In the genomic region with DNA sequence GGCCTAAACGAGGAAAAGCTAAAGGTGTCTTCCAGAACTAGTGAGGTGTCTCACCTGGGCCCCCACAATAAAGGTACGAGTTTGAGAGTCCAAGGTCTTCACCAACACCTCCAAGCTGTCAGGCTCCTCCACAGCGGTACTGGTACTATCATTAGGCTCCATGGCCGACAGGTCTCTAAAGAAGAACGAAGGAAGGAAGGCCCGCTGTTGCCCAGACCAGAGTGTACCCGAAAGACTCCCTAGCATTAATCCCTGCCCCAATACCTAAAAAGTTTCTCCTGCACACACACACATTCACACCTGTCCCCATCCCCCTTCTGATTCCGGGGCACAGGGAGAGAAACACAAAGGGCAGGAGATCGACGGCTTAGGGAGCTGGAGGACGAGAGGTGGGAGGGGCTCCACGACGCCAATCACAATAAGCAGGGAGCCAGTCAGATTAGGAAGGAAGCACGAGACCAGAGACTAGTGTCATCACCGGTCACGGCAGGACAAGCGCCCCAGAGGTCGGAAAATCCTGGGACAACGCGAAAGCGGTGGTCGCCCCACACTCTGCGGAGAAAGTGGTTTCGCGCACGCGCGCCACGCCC, we compare ENCODE assay signal across 1 cellular context.
TF ChIP-seq lines count a peak whose summit lies in the region.

No MANE protein-coding gene starts in this region.

TF ChIP-seq in K562, 482 proteins besides CTCF, POLR2A, EP300 and RAD21 (continued from another document and continues in another):
- TF ChIP-seq ZBTB8A (IDR thresholded peaks at IDR 0.05; ENCODE audit: partially characterized antibody) (no peak), TGIF2 (CRISPR knock-in tag; IDR thresholded peaks at IDR 0.05) (no peak), LEF1 (IDR thresholded peaks at IDR 0.05) (peak; percentile 53; the same call in 1 of the 2 replicates), THRAP3 (IDR thresholded peaks at IDR 0.05; ENCODE audit: borderline replicate concordance) (no peak), ZBTB17 (CRISPR knock-in tag; IDR thresholded peaks at IDR 0.05) (no peak), MTA2 (IDR thresholded peaks at IDR 0.05; ENCODE audit: low read depth) (no peak), JUN (IDR thresholded peaks at IDR 0.05; ENCODE audit: borderline replicate concordance, low read depth, low read length) (no peak; the same call in 1 of the 2 replicates), JUN (CRISPR knock-in tag; IDR thresholded peaks at IDR 0.05; ENCODE audit: borderline replicate concordance) (no peak), ZFP30 (CRISPR knock-in tag; IDR thresholded peaks at IDR 0.05; ENCODE audit: borderline replicate concordance) (no peak), ZNF766 (CRISPR knock-in tag; conservative IDR thresholded peaks at IDR 0.05) (no peak), DACH1 (IDR thresholded peaks at IDR 0.05; ENCODE audit: partially characterized antibody) (no peak), ARHGAP35 (IDR thresholded peaks at IDR 0.05; ENCODE audit: partially characterized antibody) (no peak), ZNF316 (IDR thresholded peaks at IDR 0.05) (no peak), ELF1 (tag; IDR thresholded peaks at IDR 0.05) (no peak), BHLHE40 (IDR thresholded peaks at IDR 0.05; ENCODE audit: low read length) (peak; percentile 99), YY1 (IDR thresholded peaks at IDR 0.05; ENCODE audit: borderline replicate concordance in 1 of 3, control insufficient read depth in 1 of 3, extremely low read depth in 1 of 3, insufficient read depth in 3 of 3, insufficient read length in 1 of 3, insufficient replicate concordance in 2 of 3, low read depth in 1 of 3, low read length in 2 of 3) (peak in 1 of 3 experiments; percentile 24), HMGN3 (IDR thresholded peaks at IDR 0.05; ENCODE audit: borderline replicate concordance, extremely low read depth, insufficient read length, low read depth, low read length) (no peak), IRF2 (CRISPR knock-in tag; IDR thresholded peaks at IDR 0.05) (no peak), RFX1 (IDR thresholded peaks at IDR 0.05) (no peak), SAFB (IDR thresholded peaks at IDR 0.05; ENCODE audit: borderline replicate concordance, low read depth, low read length) (no peak), ZNF41 (CRISPR knock-in tag; conservative IDR thresholded peaks at IDR 0.05) (no peak), SREBF2 (CRISPR knock-in tag; IDR thresholded peaks at IDR 0.05) (no peak), FOXK2 (conservative IDR thresholded peaks at IDR 0.05 in 1 of 2, IDR thresholded peaks at IDR 0.05 in 1 of 2; ENCODE audit: low read depth in 2 of 2) (peak; percentile 84 to 85), SAP30 (IDR thresholded peaks at IDR 0.05; ENCODE audit: borderline replicate concordance, insufficient read depth, low read depth, low read length, poor library complexity, severe bottlenecking) (peak; percentile 93), HDGF (IDR thresholded peaks at IDR 0.05) (0 out of 2 replicates have a peak, but pooled peaks have one; percentile 72), HDAC8 (tag; IDR thresholded peaks at IDR 0.05) (peak; percentile 61; the same call in 1 of the 2 replicates)
- TF ChIP-seq, protein P1, sequence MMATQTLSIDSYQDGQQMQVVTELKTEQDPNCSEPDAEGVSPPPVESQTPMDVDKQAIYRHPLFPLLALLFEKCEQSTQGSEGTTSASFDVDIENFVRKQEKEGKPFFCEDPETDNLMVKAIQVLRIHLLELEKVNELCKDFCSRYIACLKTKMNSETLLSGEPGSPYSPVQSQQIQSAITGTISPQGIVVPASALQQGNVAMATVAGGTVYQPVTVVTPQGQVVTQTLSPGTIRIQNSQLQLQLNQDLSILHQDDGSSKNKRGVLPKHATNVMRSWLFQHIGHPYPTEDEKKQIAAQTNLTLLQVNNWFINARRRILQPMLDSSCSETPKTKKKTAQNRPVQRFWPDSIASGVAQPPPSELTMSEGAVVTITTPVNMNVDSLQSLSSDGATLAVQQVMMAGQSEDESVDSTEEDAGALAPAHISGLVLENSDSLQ (IDR thresholded peaks at IDR 0.05), result peak; percentile 98
- TF ChIP-seq, protein P2, sequence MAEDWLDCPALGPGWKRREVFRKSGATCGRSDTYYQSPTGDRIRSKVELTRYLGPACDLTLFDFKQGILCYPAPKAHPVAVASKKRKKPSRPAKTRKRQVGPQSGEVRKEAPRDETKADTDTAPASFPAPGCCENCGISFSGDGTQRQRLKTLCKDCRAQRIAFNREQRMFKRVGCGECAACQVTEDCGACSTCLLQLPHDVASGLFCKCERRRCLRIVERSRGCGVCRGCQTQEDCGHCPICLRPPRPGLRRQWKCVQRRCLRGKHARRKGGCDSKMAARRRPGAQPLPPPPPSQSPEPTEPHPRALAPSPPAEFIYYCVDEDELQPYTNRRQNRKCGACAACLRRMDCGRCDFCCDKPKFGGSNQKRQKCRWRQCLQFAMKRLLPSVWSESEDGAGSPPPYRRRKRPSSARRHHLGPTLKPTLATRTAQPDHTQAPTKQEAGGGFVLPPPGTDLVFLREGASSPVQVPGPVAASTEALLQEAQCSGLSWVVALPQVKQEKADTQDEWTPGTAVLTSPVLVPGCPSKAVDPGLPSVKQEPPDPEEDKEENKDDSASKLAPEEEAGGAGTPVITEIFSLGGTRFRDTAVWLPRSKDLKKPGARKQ (CRISPR knock-in tag; IDR thresholded peaks at IDR 0.05), result no peak
- TF ChIP-seq, protein P3, sequence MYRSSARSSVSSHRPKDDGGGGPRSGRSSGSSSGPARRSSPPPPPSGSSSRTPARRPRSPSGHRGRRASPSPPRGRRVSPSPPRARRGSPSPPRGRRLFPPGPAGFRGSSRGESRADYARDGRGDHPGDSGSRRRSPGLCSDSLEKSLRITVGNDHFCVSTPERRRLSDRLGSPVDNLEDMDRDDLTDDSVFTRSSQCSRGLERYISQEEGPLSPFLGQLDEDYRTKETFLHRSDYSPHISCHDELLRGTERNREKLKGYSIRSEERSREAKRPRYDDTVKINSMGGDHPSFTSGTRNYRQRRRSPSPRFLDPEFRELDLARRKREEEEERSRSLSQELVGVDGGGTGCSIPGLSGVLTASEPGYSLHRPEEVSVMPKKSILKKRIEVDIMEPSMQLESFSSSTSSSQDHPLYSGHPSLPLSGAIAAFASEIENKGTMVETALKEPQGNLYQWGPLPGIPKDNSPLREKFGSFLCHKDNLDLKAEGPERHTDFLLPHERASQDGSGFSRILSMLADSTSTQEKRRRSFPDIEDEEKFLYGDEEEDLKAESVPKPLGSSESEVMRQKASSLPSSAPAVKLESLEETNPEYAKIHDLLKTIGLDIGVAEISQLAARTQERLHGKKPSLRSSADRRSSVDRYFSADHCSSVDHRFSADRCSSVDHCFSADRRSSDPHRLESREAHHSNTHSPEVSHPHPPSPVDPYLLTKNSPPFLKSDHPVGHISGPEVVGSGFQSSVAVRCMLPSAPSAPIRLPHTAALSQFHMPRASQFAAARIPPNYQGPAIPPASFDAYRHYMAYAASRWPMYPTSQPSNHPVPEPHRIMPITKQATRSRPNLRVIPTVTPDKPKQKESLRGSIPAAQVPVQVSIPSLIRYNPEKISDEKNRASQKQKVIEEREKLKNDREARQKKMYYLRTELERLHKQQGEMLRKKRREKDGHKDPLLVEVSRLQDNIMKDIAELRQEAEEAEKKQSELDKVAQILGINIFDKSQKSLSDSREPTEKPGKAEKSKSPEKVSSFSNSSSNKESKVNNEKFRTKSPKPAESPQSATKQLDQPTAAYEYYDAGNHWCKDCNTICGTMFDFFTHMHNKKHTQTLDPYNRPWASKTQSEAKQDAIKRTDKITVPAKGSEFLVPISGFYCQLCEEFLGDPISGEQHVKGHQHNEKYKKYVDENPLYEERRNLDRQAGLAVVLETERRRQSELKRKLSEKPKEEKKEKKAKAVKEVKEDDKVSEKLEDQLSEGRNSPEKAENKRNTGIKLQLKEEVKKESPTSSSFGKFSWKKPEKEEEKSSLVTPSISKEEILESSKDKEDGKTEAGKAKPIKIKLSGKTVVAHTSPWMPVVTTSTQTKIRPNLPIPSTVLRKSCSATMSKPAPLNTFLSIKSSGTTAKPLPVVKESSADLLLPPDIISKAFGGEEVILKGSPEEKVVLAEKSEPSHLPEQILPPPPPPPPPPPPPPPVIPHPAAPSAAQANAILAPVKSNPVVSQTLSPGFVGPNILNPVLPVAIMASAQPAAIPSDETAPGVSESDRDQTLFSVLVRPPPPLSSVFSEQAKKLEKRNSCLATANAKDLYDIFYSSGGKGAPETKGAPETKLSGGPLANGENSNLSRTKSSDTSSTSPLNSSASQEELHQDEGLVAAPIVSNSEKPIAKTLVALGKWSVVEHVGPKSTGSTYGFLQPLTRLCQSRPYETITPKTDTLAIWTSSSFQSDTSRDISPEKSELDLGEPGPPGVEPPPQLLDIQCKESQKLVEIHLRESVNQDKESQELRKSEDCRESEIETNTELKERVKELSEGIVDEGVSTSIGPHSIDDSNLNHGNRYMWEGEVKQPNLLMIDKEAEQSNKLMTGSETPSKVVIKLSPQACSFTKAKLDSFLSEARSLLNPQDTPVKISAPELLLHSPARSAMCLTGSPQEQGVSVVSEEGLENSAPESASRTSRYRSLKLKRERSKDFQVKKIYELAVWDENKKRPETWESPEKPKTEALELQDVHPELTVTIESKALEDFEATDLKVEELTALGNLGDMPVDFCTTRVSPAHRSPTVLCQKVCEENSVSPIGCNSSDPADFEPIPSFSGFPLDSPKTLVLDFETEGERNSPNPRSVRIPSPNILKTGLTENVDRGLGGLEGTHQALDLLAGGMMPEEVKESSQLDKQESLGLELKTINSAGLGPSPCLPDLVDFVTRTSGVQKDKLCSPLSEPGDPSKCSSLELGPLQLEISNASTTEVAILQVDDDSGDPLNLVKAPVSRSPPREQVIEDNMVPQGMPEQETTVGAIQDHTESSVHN (IDR thresholded peaks at IDR 0.05; ENCODE audit: borderline replicate concordance in 1 of 2, low read depth in 1 of 2), result no peak; a peak in 1 of 4 replicates
- TF ChIP-seq, protein P4, sequence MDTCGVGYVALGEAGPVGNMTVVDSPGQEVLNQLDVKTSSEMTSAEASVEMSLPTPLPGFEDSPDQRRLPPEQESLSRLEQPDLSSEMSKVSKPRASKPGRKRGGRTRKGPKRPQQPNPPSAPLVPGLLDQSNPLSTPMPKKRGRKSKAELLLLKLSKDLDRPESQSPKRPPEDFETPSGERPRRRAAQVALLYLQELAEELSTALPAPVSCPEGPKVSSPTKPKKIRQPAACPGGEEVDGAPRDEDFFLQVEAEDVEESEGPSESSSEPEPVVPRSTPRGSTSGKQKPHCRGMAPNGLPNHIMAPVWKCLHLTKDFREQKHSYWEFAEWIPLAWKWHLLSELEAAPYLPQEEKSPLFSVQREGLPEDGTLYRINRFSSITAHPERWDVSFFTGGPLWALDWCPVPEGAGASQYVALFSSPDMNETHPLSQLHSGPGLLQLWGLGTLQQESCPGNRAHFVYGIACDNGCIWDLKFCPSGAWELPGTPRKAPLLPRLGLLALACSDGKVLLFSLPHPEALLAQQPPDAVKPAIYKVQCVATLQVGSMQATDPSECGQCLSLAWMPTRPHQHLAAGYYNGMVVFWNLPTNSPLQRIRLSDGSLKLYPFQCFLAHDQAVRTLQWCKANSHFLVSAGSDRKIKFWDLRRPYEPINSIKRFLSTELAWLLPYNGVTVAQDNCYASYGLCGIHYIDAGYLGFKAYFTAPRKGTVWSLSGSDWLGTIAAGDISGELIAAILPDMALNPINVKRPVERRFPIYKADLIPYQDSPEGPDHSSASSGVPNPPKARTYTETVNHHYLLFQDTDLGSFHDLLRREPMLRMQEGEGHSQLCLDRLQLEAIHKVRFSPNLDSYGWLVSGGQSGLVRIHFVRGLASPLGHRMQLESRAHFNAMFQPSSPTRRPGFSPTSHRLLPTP (IDR thresholded peaks at IDR 0.05; ENCODE audit: borderline replicate concordance, extremely low read depth, insufficient read length), result no peak
- TF ChIP-seq, protein P5, sequence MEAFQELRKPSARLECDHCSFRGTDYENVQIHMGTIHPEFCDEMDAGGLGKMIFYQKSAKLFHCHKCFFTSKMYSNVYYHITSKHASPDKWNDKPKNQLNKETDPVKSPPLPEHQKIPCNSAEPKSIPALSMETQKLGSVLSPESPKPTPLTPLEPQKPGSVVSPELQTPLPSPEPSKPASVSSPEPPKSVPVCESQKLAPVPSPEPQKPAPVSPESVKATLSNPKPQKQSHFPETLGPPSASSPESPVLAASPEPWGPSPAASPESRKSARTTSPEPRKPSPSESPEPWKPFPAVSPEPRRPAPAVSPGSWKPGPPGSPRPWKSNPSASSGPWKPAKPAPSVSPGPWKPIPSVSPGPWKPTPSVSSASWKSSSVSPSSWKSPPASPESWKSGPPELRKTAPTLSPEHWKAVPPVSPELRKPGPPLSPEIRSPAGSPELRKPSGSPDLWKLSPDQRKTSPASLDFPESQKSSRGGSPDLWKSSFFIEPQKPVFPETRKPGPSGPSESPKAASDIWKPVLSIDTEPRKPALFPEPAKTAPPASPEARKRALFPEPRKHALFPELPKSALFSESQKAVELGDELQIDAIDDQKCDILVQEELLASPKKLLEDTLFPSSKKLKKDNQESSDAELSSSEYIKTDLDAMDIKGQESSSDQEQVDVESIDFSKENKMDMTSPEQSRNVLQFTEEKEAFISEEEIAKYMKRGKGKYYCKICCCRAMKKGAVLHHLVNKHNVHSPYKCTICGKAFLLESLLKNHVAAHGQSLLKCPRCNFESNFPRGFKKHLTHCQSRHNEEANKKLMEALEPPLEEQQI (IDR thresholded peaks at IDR 0.05), result no peak
- TF ChIP-seq, protein P6, sequence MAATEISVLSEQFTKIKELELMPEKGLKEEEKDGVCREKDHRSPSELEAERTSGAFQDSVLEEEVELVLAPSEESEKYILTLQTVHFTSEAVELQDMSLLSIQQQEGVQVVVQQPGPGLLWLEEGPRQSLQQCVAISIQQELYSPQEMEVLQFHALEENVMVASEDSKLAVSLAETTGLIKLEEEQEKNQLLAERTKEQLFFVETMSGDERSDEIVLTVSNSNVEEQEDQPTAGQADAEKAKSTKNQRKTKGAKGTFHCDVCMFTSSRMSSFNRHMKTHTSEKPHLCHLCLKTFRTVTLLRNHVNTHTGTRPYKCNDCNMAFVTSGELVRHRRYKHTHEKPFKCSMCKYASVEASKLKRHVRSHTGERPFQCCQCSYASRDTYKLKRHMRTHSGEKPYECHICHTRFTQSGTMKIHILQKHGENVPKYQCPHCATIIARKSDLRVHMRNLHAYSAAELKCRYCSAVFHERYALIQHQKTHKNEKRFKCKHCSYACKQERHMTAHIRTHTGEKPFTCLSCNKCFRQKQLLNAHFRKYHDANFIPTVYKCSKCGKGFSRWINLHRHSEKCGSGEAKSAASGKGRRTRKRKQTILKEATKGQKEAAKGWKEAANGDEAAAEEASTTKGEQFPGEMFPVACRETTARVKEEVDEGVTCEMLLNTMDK (IDR thresholded peaks at IDR 0.05; ENCODE audit: borderline replicate concordance, insufficient read depth, low read depth, low read length, poor library complexity, severe bottlenecking), result no peak
- TF ChIP-seq, protein P7, sequence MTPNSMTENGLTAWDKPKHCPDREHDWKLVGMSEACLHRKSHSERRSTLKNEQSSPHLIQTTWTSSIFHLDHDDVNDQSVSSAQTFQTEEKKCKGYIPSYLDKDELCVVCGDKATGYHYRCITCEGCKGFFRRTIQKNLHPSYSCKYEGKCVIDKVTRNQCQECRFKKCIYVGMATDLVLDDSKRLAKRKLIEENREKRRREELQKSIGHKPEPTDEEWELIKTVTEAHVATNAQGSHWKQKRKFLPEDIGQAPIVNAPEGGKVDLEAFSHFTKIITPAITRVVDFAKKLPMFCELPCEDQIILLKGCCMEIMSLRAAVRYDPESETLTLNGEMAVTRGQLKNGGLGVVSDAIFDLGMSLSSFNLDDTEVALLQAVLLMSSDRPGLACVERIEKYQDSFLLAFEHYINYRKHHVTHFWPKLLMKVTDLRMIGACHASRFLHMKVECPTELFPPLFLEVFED (CRISPR knock-in tag; conservative IDR thresholded peaks at IDR 0.05), result peak; percentile 56; the same call in 1 of the 2 replicates
- TF ChIP-seq, protein P8, sequence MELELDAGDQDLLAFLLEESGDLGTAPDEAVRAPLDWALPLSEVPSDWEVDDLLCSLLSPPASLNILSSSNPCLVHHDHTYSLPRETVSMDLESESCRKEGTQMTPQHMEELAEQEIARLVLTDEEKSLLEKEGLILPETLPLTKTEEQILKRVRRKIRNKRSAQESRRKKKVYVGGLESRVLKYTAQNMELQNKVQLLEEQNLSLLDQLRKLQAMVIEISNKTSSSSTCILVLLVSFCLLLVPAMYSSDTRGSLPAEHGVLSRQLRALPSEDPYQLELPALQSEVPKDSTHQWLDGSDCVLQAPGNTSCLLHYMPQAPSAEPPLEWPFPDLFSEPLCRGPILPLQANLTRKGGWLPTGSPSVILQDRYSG (tag; conservative IDR thresholded peaks at IDR 0.05; ENCODE audit: low read depth), result no peak
